Comparison of ENCODE assay signal across 14 cellular contexts in the genomic region with DNA sequence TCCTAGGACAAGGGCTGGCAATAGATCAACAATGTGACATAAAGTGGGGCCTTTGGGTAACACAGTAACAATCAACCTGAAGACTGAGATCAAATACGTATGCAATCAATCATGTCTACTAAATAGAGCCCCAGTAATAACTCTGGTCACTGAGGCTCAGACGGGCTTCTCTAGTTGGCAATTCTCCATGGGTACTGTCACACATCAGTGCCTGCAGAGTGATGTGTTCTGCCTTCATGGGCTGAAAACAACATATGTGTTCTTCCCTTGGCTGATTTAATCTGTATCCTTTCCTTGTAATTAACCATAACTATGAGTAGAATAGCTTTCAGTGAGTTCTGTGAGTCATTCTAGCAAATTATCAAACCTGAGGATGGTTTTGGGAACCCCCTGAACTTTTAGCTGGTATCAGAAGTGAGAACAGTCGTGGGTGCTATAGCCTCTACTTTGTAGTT.
A peak's percentile ranks its signal among the peaks of the same experiment; 100 is the strongest.
DNase-seq lines count a peak whose midpoint lies in the region; ATAC-seq and TF ChIP-seq lines count a peak whose summit lies in the region.
"Had no signal": no experiment of that assay in that cellular context is flagged by ENCODE, and none has a peak within 500 bp of the region (broad histone marks: within the 10 kb centered on the region; RNA-seq: fewer than 3 reads in every experiment).

No MANE protein-coding gene starts in this region.

- no peak overlapping the region for H3K27ac ChIP-seq in caudate nucleus (ENCODE audit: low read depth, low read length)
- H3K27ac ChIP-seq: prostate gland, stomach had no signal

- H3K4me3 Mint-ChIP-seq in naive thymus-derived CD8-positive, alpha-beta T cell, result no peak overlapping the region

- H3K36me3 Mint-ChIP-seq in naive thymus-derived CD8-positive, alpha-beta T cell, result no peaks in the 10 kb centered on the region

- no peak overlapping the region for H3K4me3 ChIP-seq in foreskin fibroblast (ENCODE audit: low read depth in 1 of 2, low read length in 2 of 2)
- H3K4me3 ChIP-seq: prostate gland, stomach had no signal

- DNase-seq in NCI-H69 (lab: John Stamatoyannopoulos, UW) (peak; percentile 7), foreskin fibroblast (no peak), caudate nucleus (lab: John Stamatoyannopoulos, UW) (no peak), epidermal melanocyte (ENCODE audit: insufficient read length, low spot score) (no peak)
- DNase-seq in naive thymus-derived CD8-positive, alpha-beta T cell, result no peak
- DNase-seq: amniotic stem cell, NCI-H1105, NCI-H526 treated with DMSO at 0.1 percent for 48 hours, stomach had no signal

- no peak overlapping the region for H3K27ac Mint-ChIP-seq in naive thymus-derived CD8-positive, alpha-beta T cell

- H3K27me3 Mint-ChIP-seq in naive thymus-derived CD8-positive, alpha-beta T cell, result peaks cover 0 to 17% (median under 1%) of the 10 kb centered on the region in 5 donors

- ATAC-seq in GM18498 (IDR thresholded peaks at IDR 0.05; ENCODE audit: unreplicated experiment) (peak; percentile 56), GM19035 (IDR thresholded peaks at IDR 0.05; ENCODE audit: unreplicated experiment) (peak; percentile 69), HG02943 (IDR thresholded peaks at IDR 0.05; ENCODE audit: low read depth, unreplicated experiment) (peak; percentile 57)
- ATAC-seq in naive thymus-derived CD8-positive, alpha-beta T cell, result no peak
- ATAC-seq: HCT116 had no signal

- POLR2A ChIA-PET in naive thymus-derived CD8-positive, alpha-beta T cell (lab: Charles Lee), result no interaction called here

- no peaks in the 10 kb centered on the region for H3K4me1 Mint-ChIP-seq in naive thymus-derived CD8-positive, alpha-beta T cell

- TF ChIP-seq CTCF in foreskin fibroblast (IDR thresholded peaks at IDR 0.05; ENCODE audit: low read depth, low read length), result no peak

- peaks cover 0 to 2% (median 0%) of the 10 kb centered on the region in 9 donors for H3K9me3 Mint-ChIP-seq in naive thymus-derived CD8-positive, alpha-beta T cell

Comparison
In these comparisons a context has a peak if more than half of its experiments do, and no peak if none do; other contexts are left out.
1. ATAC-seq: peak in GM18498 (single experiment), GM19035 (single experiment) and HG02943 (single experiment); none in naive thymus-derived CD8-positive, alpha-beta T cell (0 of 2).